8 cellular contexts compared by ENCODE assay signal in genomic region chr7:7103343-7104313, GRCh38.
DNase-seq lines count a peak whose midpoint lies in the region; FAIRE-seq and TF ChIP-seq lines count a peak whose summit lies in the region.

No MANE protein-coding gene starts in this region.

- no peak overlapping the region for H3K4me3 ChIP-seq in astrocyte (ENCODE audit: insufficient read depth, low read depth, low read length)
- H3K4me3 ChIP-seq in smooth muscle cell: no peak overlapping the region

- TF ChIP-seq CTCF in astrocyte (IDR thresholded peaks at IDR 0.05; ENCODE audit: insufficient read depth, low read depth, low read length) (peak; percentile 66), smooth muscle cell (IDR thresholded peaks at IDR 0.05; ENCODE audit: borderline replicate concordance, insufficient read depth, poor library complexity, severe bottlenecking) (peak; percentile 67)

- peaks cover 15% of the 10 kb centered on the region for H3K4me1 ChIP-seq in astrocyte (ENCODE audit: insufficient read depth, low read length)
- H3K4me1 ChIP-seq in smooth muscle cell (ENCODE audit: low read depth): peaks cover 21% of the 10 kb centered on the region

- peaks cover 2% of the 10 kb centered on the region for H3K9me3 Mint-ChIP-seq in astrocyte (ENCODE audit: unreplicated experiment)

- 81% methylated on average over 29 of the region's 29 CpGs for WGBS in smooth muscle cell (ENCODE audit: low lambda C conversion rate)

- peak; percentile 59 for FAIRE-seq in astrocyte (lab: Jason Lieb, UNC)

- no peaks in the 10 kb centered on the region for H3K27me3 ChIP-seq in astrocyte (ENCODE audit: insufficient read depth, low read length)
- H3K27me3 ChIP-seq in smooth muscle cell (ENCODE audit: low read depth): no peaks in the 10 kb centered on the region

- H3K36me3 ChIP-seq in astrocyte (ENCODE audit: insufficient read depth, low read length) (no peaks in the 10 kb centered on the region), smooth muscle cell (ENCODE audit: low read depth) (no peaks in the 10 kb centered on the region)

- H4K20me1 ChIP-seq in astrocyte (ENCODE audit: insufficient read depth, low read length): no peaks in the 10 kb centered on the region
- no peaks in the 10 kb centered on the region for H4K20me1 ChIP-seq in smooth muscle cell (ENCODE audit: low read depth)

- no peaks in the 10 kb centered on the region for H3K27me3 Mint-ChIP-seq in astrocyte (ENCODE audit: low read depth, unreplicated experiment)

- no peak overlapping the region for H3K27ac ChIP-seq in astrocyte (ENCODE audit: low read depth, low read length)
- H3K27ac ChIP-seq in smooth muscle cell (ENCODE audit: low read depth): no peak overlapping the region

- H3K9ac ChIP-seq in astrocyte (ENCODE audit: low read length) (no peak overlapping the region), smooth muscle cell (ENCODE audit: low read depth) (no peak overlapping the region)

- peaks cover 3% of the 10 kb centered on the region for H3F3A ChIP-seq in smooth muscle cell (ENCODE audit: low read depth)

- no peaks in the 10 kb centered on the region for H3K36me3 Mint-ChIP-seq in astrocyte (ENCODE audit: low read depth, unreplicated experiment)

- H3K4me2 ChIP-seq in astrocyte (ENCODE audit: low read length) (no peak overlapping the region), smooth muscle cell (peak overlapping the region; percentile 27)

- no peaks in the 10 kb centered on the region for H3K9me3 ChIP-seq in astrocyte (ENCODE audit: insufficient read depth, low read depth, low read length)
- no peaks in the 10 kb centered on the region for H3K9me3 ChIP-seq in smooth muscle cell (replicated peaks; ENCODE audit: low read depth)

- H2AFZ ChIP-seq in astrocyte (ENCODE audit: low read depth, low read length) (no peak overlapping the region), smooth muscle cell (ENCODE audit: low read depth) (peak overlapping the region; percentile 58)

- H3K27ac Mint-ChIP-seq in astrocyte (ENCODE audit: unreplicated experiment): no peak overlapping the region

- H3K4me1 Mint-ChIP-seq in astrocyte (ENCODE audit: low read depth, unreplicated experiment): peaks cover 26% of the 10 kb centered on the region

- H3K4me3 Mint-ChIP-seq in astrocyte (ENCODE audit: unreplicated experiment): no peak overlapping the region

- DNase-seq in DMS53 treated with DMSO at 0.1 percent for 48 hours (lab: John Stamatoyannopoulos, UW; ENCODE audit: unreplicated experiment) (peak; percentile 77), HCEC 1CT (peak; percentile 75), NCI-H446 (lab: John Stamatoyannopoulos, UW) (peak; percentile 49 to 81), astrocyte (ENCODE audit: low read depth) (peak; percentile 54), hepatic stellate cell (ENCODE audit: low spot score) (peak; percentile 55), smooth muscle cell (lab: John Stamatoyannopoulos, UW; ENCODE audit: unreplicated experiment) (no peak)
- no peak for DNase-seq in stimulated activated CD4-positive, alpha-beta T cell treated with anti-CD3 and anti-CD28 coated beads, Interleukin-15, amount 100 ng/mL, for 24 hours
- no peak for DNase-seq in activated CD4-positive, alpha-beta T cell treated with anti-CD3 and anti-CD28 coated beads for 48 hours

- no peaks in the 10 kb centered on the region for H3K79me2 ChIP-seq in astrocyte (ENCODE audit: insufficient read depth, low read length)
- H3K79me2 ChIP-seq in smooth muscle cell (ENCODE audit: low read depth): no peaks in the 10 kb centered on the region

Comparison
In these comparisons a context has a peak if more than half of its experiments do, and no peak if none do; other contexts are left out.
1. DNase-seq: peak in DMS53 treated with DMSO at 0.1 percent for 48 hours (single experiment), HCEC 1CT (single experiment), NCI-H446 (2 of 2), astrocyte (single experiment) and hepatic stellate cell (single experiment); none in smooth muscle cell (single experiment), stimulated activated CD4-positive, alpha-beta T cell treated with anti-CD3 and anti-CD28 coated beads, Interleukin-15, amount 100 ng/mL, for 24 hours (single experiment) and activated CD4-positive, alpha-beta T cell treated with anti-CD3 and anti-CD28 coated beads for 48 hours (single experiment).